ENCODE assay signal across 8 cellular contexts in the genomic region with DNA sequence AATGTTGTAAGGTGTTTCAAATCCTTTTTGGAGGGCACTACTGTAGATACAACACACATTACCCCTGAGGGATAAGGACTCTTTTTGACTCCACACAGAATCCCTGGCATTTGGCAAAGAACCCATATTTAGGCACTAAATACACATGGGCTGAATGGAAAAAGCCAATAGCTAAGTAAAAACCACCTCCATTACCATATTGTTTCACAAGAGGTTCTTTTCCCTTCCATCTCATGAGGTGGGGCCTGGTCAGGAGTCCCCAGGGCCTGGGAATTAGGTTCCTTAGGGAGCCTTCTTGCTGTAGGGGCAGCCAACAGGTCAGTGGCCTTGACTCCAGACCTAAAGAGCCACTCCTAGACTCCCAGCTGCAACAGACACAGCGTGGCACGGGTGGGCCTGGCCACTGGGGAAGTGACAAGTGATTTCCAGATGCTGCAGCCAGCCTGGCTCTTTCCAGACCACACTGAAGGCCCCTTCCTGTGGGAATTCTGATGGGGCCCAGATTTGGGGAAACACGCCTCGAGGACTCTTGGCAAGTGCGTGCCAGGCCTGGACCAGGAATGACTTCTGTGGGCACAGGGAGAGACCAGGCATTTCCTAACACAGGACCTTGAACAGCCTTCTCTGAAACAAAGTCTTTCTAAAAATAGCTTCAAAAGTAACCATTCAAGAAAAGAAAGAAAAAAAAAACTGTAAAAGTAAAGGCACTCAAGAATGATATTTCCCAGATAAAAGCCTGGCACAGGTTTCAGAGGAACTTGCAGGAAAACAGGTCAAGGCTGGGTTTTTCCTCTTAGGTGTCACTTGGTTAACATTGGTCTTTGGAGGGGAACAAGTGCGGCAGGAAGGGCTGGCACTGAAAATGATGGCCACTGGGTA. TPM values are rescaled to one million over a fixed set of nuclear protein-coding genes. Genes with fewer than 3 reads are reported as not detected.
DNase-seq lines count a peak whose midpoint lies in the region; ATAC-seq and TF ChIP-seq lines count a peak whose summit lies in the region.

No MANE protein-coding gene starts in this region.

- no peaks in the 10 kb centered on the region for H3K9me3 Mint-ChIP-seq in CD8-positive, alpha-beta T cell
- no peaks in the 10 kb centered on the region for H3K9me3 Mint-ChIP-seq in progenitor cell of endocrine pancreas (ENCODE audit: low read depth)

- H3K36me3 ChIP-seq in CD8-positive, alpha-beta T cell (ENCODE audit: insufficient read depth, low read length) = peaks cover 8% of the 10 kb centered on the region
- peaks cover 15% of the 10 kb centered on the region for H3K36me3 ChIP-seq in fibroblast of lung (ENCODE audit: control insufficient read depth, insufficient read depth, low read length)
- H3K36me3 ChIP-seq in psoas muscle (ENCODE audit: insufficient read depth in 1 of 2, low read depth in 1 of 2) = peaks cover 2 to 38% of the 10 kb centered on the region in 2 donors

- H3K4me2 ChIP-seq in fibroblast of lung (ENCODE audit: extremely low read depth, insufficient read depth, low read length) = no peak overlapping the region

- peaks cover 38% of the 10 kb centered on the region for H3K4me1 Mint-ChIP-seq in CD8-positive, alpha-beta T cell (ENCODE audit: low read depth)
- H3K4me1 Mint-ChIP-seq in progenitor cell of endocrine pancreas (ENCODE audit: low read depth) = peaks cover 3% of the 10 kb centered on the region

- CTCF ChIA-PET in CD8-positive, alpha-beta T cell (lab: Charles Lee) = interaction anchor here (0.9 to 1.5 kb wide), 2 partner anchors 35 to 174 kb away, joined by 3 to 6 read pairs; no protein-coding TSS in a partner anchor

- intact Hi-C loops in CD8-positive, alpha-beta T cell (cut with DNase I, micrococcal nuclease) = loop anchor here in 1 of 2 experiments (2.0 kb wide), 1 partner anchor 18 kb away; a partner anchor contains a TSS
- intact Hi-C loops in psoas muscle (cut with DNase I) = loop anchor here in 1 of 2 donors (2.0 kb wide), 1 partner anchor 16 kb away; no protein-coding TSS in a partner anchor

- no peak for TF ChIP-seq CTCF in CD8-positive, alpha-beta T cell (IDR thresholded peaks at IDR 0.05)
- TF ChIP-seq CTCF in fibroblast of lung (conservative IDR thresholded peaks at IDR 0.05 in 1 of 2, IDR thresholded peaks at IDR 0.05 in 1 of 2; ENCODE audit: low read depth in 1 of 2, low read length in 2 of 2) = no peak
- no peak for TF ChIP-seq CTCF in psoas muscle (IDR thresholded peaks at IDR 0.05)
- no peak for TF ChIP-seq CTCF in GM13977 (IDR thresholded peaks at IDR 0.05; ENCODE audit: extremely low read depth, insufficient read depth, missing control alignments)
- no peak for TF ChIP-seq CTCF in progenitor cell of endocrine pancreas (IDR thresholded peaks at IDR 0.05; ENCODE audit: unreplicated experiment)

- no peaks in the 10 kb centered on the region for H3K9me3 ChIP-seq in CD8-positive, alpha-beta T cell (ENCODE audit: low read length)
- no peaks in the 10 kb centered on the region for H3K9me3 ChIP-seq in fibroblast of lung (ENCODE audit: control insufficient read depth, insufficient read depth, low read depth, low read length)
- H3K9me3 ChIP-seq in psoas muscle = no peaks in the 10 kb centered on the region

- no peak overlapping the region for H3K4me3 Mint-ChIP-seq in CD8-positive, alpha-beta T cell
- H3K4me3 Mint-ChIP-seq in progenitor cell of endocrine pancreas (ENCODE audit: low read depth) = no peak overlapping the region

- no peaks in the 10 kb centered on the region for H3K27me3 ChIP-seq in CD8-positive, alpha-beta T cell (ENCODE audit: insufficient read depth, low read length)
- H3K27me3 ChIP-seq in fibroblast of lung (ENCODE audit: control insufficient read depth, insufficient read depth, low read length) (no peaks in the 10 kb centered on the region), psoas muscle (ENCODE audit: insufficient read depth in 3 of 3, low read length in 2 of 3) (no peaks in the 10 kb centered on the region)

- in situ Hi-C loops in GM13977 (cut with MboI; ENCODE audit: low pct_unique_long_range_greater_than_20kb, low sequenced_read_pairs, unreplicated experiment) = no loop called here

- DNase-seq in CD8-positive, alpha-beta T cell = no peak
- DNase-seq in SW480 (ENCODE audit: low spot score) (peak; percentile 33), fibroblast of lung (ENCODE audit: low read depth in 2 of 2) (peak; percentile 70 to 83), psoas muscle (peak; percentile 72 to 79), GM13977 (ENCODE audit: low spot score) (no peak), progenitor cell of endocrine pancreas (ENCODE audit: low spot score, unreplicated experiment) (no peak)
- DNase-seq in central memory CD4-positive, alpha-beta T cell = no peak

- no peak overlapping the region for H2AFZ ChIP-seq in fibroblast of lung (ENCODE audit: low read length)

- peaks cover 25% of the 10 kb centered on the region for H3K36me3 Mint-ChIP-seq in CD8-positive, alpha-beta T cell
- H3K36me3 Mint-ChIP-seq in progenitor cell of endocrine pancreas (ENCODE audit: insufficient read depth) = peaks cover 9% of the 10 kb centered on the region

- no peaks in the 10 kb centered on the region for H4K20me1 ChIP-seq in fibroblast of lung (ENCODE audit: control insufficient read depth, extremely low read depth, insufficient read depth, low read length)

- no peak for ATAC-seq in CD8-positive, alpha-beta T cell
- ATAC-seq in psoas muscle (peak; percentile 37 to 51 (median 42)), GM21367 (IDR thresholded peaks at IDR 0.05; ENCODE audit: unreplicated experiment) (no peak)

- no peaks in the 10 kb centered on the region for H3K27me3 Mint-ChIP-seq in CD8-positive, alpha-beta T cell (ENCODE audit: low read depth)
- no peaks in the 10 kb centered on the region for H3K27me3 Mint-ChIP-seq in progenitor cell of endocrine pancreas

- POLR2A ChIA-PET in CD8-positive, alpha-beta T cell (lab: Charles Lee) = interaction anchor here (1.4 kb wide), 1 partner anchor 18 kb away, joined by 7 read pairs; a partner anchor contains a TSS

- WGBS in psoas muscle, 3 donors = 20 to 32% (median 25%) methylated on average over 6 of the region's 6 CpGs

- H3K4me1 ChIP-seq in CD8-positive, alpha-beta T cell (ENCODE audit: insufficient read depth, low read length) = peaks cover 27% of the 10 kb centered on the region
- H3K4me1 ChIP-seq in fibroblast of lung (ENCODE audit: control insufficient read depth, extremely low read depth, insufficient read depth, low read length) = peaks cover 42% of the 10 kb centered on the region
- peaks cover 73% of the 10 kb centered on the region for H3K4me1 ChIP-seq in psoas muscle

- peak overlapping the region; percentile 2 for H3K27ac ChIP-seq in CD8-positive, alpha-beta T cell (ENCODE audit: low read depth, low read length)
- peak overlapping the region; percentile 98 for H3K27ac ChIP-seq in fibroblast of lung (ENCODE audit: insufficient read depth, low read length)
- peak overlapping the region; percentile 97 for H3K27ac ChIP-seq in psoas muscle

- no peak overlapping the region for H3K4me3 ChIP-seq in CD8-positive, alpha-beta T cell (ENCODE audit: low read depth, low read length)
- H3K4me3 ChIP-seq in fibroblast of lung (replicated peaks in 1 of 4; ENCODE audit: control extremely low read depth in 1 of 4, insufficient read depth in 1 of 4, low read depth in 3 of 4, low read length in 4 of 4) (no peak overlapping the region), psoas muscle (no peak overlapping the region)

- peak overlapping the region; percentile 52 for H3K27ac Mint-ChIP-seq in CD8-positive, alpha-beta T cell
- H3K27ac Mint-ChIP-seq in progenitor cell of endocrine pancreas = no peak overlapping the region

- peak overlapping the region; percentile 43 for H3K9ac ChIP-seq in fibroblast of lung (ENCODE audit: insufficient read depth, low read length)

- H3K79me2 ChIP-seq in fibroblast of lung (ENCODE audit: control insufficient read depth, insufficient read depth, low read length) = peaks cover 76% of the 10 kb centered on the region

RNA-seq across cellular contexts. Expression of a gene that starts 18.1 kb away (rescaled TPM):
- total RNA-seq in CD8-positive, alpha-beta T cell = 10 to 100 TPM; 26.2 to 32.4 TPM
- total RNA-seq in fibroblast of lung (14.4 and 24.9 TPM in 2 replicates), psoas muscle (10 to 100 TPM; 24.9 to 68.6 (median 55.9) TPM), progenitor cell of endocrine pancreas (37.2 and 38.8 TPM in 2 replicates)
- polyA plus RNA-seq in fibroblast of lung (22.1 and 31.9 TPM in 2 replicates), psoas muscle (10 to 100 TPM; 10.0 to 39.8 (median 10.9) TPM)
- 21.3 and 23.4 TPM in 2 replicates for polyA plus RNA-seq in fibroblast of lung (2012)
- 66.6 and 95.5 TPM in 2 replicates for polyA minus RNA-seq in fibroblast of lung (ENCODE audit: low replicate concordance)

RNA-seq across cellular contexts. Expression of a gene that starts 40.6 kb away (rescaled TPM):
- not detected for total RNA-seq in CD8-positive, alpha-beta T cell
- total RNA-seq in fibroblast of lung = not detected in 2 replicates
- polyA plus RNA-seq in fibroblast of lung = not detected in 2 replicates
- polyA plus RNA-seq in fibroblast of lung (2012) = not detected in 2 replicates
- polyA minus RNA-seq in fibroblast of lung (ENCODE audit: low replicate concordance) = not detected in 2 replicates
- not detected for total RNA-seq in psoas muscle
- polyA plus RNA-seq in psoas muscle = not detected
- total RNA-seq in progenitor cell of endocrine pancreas = not detected in 2 replicates

Comparison
In these comparisons a context has a peak if more than half of its experiments do, and no peak if none do; other contexts are left out.
1. ATAC-seq: peak in psoas muscle (4 of 4); none in CD8-positive, alpha-beta T cell (single experiment) and GM21367 (single experiment).
2. DNase-seq: peak in SW480 (single experiment), fibroblast of lung (2 of 2) and psoas muscle (2 of 2); none in CD8-positive, alpha-beta T cell (0 of 7), central memory CD4-positive, alpha-beta T cell (single experiment), GM13977 (single experiment) and progenitor cell of endocrine pancreas (single experiment).
3. H3K27ac ChIP-seq: peak in every context shown above with its lines; median percentile 98 in fibroblast of lung; 97 in psoas muscle; 2 in CD8-positive, alpha-beta T cell.